ENCODE assay signal across 4 cellular contexts in the genomic region with DNA sequence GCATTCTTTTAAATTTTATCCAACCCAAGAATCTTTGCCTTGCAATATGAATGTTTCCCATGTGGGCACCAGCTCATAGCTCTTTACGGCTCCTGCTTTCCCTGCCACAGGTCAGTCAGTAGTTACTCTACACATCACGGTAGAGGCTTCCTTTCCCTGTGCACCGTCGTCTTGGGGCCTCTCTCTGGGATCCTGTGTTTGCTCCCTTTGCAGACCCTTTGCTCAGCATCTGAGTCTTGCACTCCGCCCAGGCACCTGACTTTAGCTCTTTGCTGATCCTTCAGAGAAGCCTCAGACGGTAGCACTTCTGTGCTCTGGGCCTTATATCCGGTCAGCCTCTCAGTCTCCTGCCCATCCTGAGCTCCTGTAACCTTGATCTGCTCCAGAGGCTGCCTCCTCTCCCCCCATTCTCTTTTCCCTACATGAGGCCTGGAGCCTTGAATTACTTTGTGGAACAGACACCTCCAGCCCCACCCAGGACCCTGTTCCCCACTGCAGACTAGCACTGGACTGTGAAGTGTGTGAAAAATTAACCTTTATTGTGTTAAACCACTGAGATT.
"Had no signal": no experiment of that assay in that cellular context is flagged by ENCODE, and none has a peak within 500 bp of the region (broad histone marks: within the 10 kb centered on the region; RNA-seq: fewer than 3 reads in every experiment).

No MANE protein-coding gene starts in this region.

- H3K4me3 Mint-ChIP-seq: GM23338, H9 had no signal

- DNase-seq: H9, HCEC 1CT, IMR-90 had no signal

- H3K27ac Mint-ChIP-seq: GM23338 had no signal
